Comparison of ENCODE assay signal across 8 cellular contexts in genomic region chr5:74641014-74641777, GRCh38. TPM values are rescaled to one million over a fixed set of nuclear protein-coding genes. Genes with fewer than 3 reads are reported as not detected.
DNase-seq lines count a peak whose midpoint lies in the region; ATAC-seq and TF ChIP-seq lines count a peak whose summit lies in the region.

No MANE protein-coding gene starts in this region.

- peak overlapping the region; percentile 15 for H3K27ac Mint-ChIP-seq in activated CD4-positive, alpha-beta T cell treated with anti-CD3 and anti-CD28 coated beads for 36 hours

- no peaks in the 10 kb centered on the region for H4K20me1 ChIP-seq in fibroblast of lung (ENCODE audit: control insufficient read depth, extremely low read depth, insufficient read depth, low read length)

- no peaks in the 10 kb centered on the region for H3K27me3 ChIP-seq in fibroblast of lung (ENCODE audit: control insufficient read depth, insufficient read depth, low read length)
- H3K27me3 ChIP-seq in muscle layer of duodenum (ENCODE audit: low read depth, low read length) = no peaks in the 10 kb centered on the region
- H3K27me3 ChIP-seq in thoracic aorta (replicated peaks; ENCODE audit: insufficient read depth) = no peaks in the 10 kb centered on the region

- H3K27ac ChIP-seq in fibroblast of lung (ENCODE audit: insufficient read depth, low read length) (peak overlapping the region; percentile 92), muscle layer of duodenum (ENCODE audit: low read length) (peak overlapping the region; percentile 61), thoracic aorta (peak overlapping the region; percentile 31 to 58)

- H3K9me3 Mint-ChIP-seq in activated CD4-positive, alpha-beta T cell treated with anti-CD3 and anti-CD28 coated beads for 36 hours (ENCODE audit: low read depth) = no peaks in the 10 kb centered on the region

- peak overlapping the region; percentile 99 for H3K4me2 ChIP-seq in fibroblast of lung (ENCODE audit: extremely low read depth, insufficient read depth, low read length)

- H3K36me3 ChIP-seq in fibroblast of lung (ENCODE audit: control insufficient read depth, insufficient read depth, low read length) (no peaks in the 10 kb centered on the region), muscle layer of duodenum (ENCODE audit: control insufficient read depth in 1 of 2, insufficient read depth in 2 of 2, low read length in 2 of 2) (no peaks in the 10 kb centered on the region), thoracic aorta (no peaks in the 10 kb centered on the region)

- peak; percentile 66 for DNase-seq in activated CD4-positive, alpha-beta T cell treated with anti-CD3 and anti-CD28 coated beads for 36 hours
- DNase-seq in activated CD4-positive, alpha-beta T cell treated with anti-CD3 and anti-CD28 coated beads for 1 hour = no peak
- peak; percentile 22 for DNase-seq in NCI-H510A (lab: John Stamatoyannopoulos, UW)
- DNase-seq in activated T-cell treated with anti-CD3 and anti-CD28 coated beads for 48 hours (ENCODE audit: low read depth) = peak; percentile 36
- peak; percentile 78 to 86 for DNase-seq in fibroblast of lung (ENCODE audit: low read depth in 2 of 2)
- DNase-seq in thoracic aorta (ENCODE audit: low spot score) = peak; percentile 11

- intact Hi-C loops in activated CD4-positive, alpha-beta T cell treated with anti-CD3 and anti-CD28 coated beads for 36 hours (cut with DNase I, micrococcal nuclease) = loop anchor here in 1 of 2 experiments (2.0 to 10.0 kb wide), 4 partner anchors 62 to 846 kb away; no protein-coding TSS in a partner anchor

- no peaks in the 10 kb centered on the region for H3K36me3 Mint-ChIP-seq in activated CD4-positive, alpha-beta T cell treated with anti-CD3 and anti-CD28 coated beads for 36 hours (ENCODE audit: low read depth)

- no peaks in the 10 kb centered on the region for H3K9me3 ChIP-seq in fibroblast of lung (ENCODE audit: control insufficient read depth, insufficient read depth, low read depth, low read length)
- no peaks in the 10 kb centered on the region for H3K9me3 ChIP-seq in muscle layer of duodenum (ENCODE audit: control insufficient read depth in 1 of 2, low read length in 2 of 2)
- H3K9me3 ChIP-seq in thoracic aorta = no peaks in the 10 kb centered on the region

- H3K4me3 ChIP-seq in fibroblast of lung (replicated peaks in 1 of 4; ENCODE audit: control extremely low read depth in 1 of 4, insufficient read depth in 1 of 4, low read depth in 3 of 4, low read length in 4 of 4) (peak overlapping the region; percentile 68 to 93 (median 86)), muscle layer of duodenum (ENCODE audit: low read depth in 1 of 2, low read length in 2 of 2) (peak overlapping the region; percentile 85 to 91), thoracic aorta (peak overlapping the region; percentile 81)

- peak overlapping the region; percentile 27 for H2AFZ ChIP-seq in fibroblast of lung (ENCODE audit: low read length)

- H3K9ac ChIP-seq in fibroblast of lung (ENCODE audit: insufficient read depth, low read length) = peak overlapping the region; percentile 91

- POLR2A ChIA-PET in activated CD4-positive, alpha-beta T cell treated with anti-CD3 and anti-CD28 coated beads for 36 hours (lab: Charles Lee) = interaction anchor here (0.8 to 1.4 kb wide), 3 partner anchors 11 to 62 kb away, joined by 4 to 7 read pairs (median 7); no protein-coding TSS in a partner anchor

- CTCF ChIA-PET in activated CD4-positive, alpha-beta T cell treated with anti-CD3 and anti-CD28 coated beads for 36 hours (lab: Charles Lee) = interaction anchor here (0.8 to 2.5 kb wide), 9 partner anchors 8 to 738 kb away, joined by 3 to 6 read pairs (median 4); no protein-coding TSS in a partner anchor

- peak overlapping the region; percentile 72 for H3K4me3 Mint-ChIP-seq in activated CD4-positive, alpha-beta T cell treated with anti-CD3 and anti-CD28 coated beads for 36 hours

- no peak for TF ChIP-seq CTCF in fibroblast of lung (conservative IDR thresholded peaks at IDR 0.05 in 1 of 2, IDR thresholded peaks at IDR 0.05 in 1 of 2; ENCODE audit: low read depth in 1 of 2, low read length in 2 of 2)
- TF ChIP-seq CTCF in thoracic aorta (IDR thresholded peaks at IDR 0.05) = no peak

- peak; percentile 16 for ATAC-seq in activated CD4-positive, alpha-beta T cell treated with anti-CD3 and anti-CD28 coated beads for 36 hours
- ATAC-seq in HG02884 (IDR thresholded peaks at IDR 0.05; ENCODE audit: unreplicated experiment) (peak; percentile 15), thoracic aorta (ENCODE audit: insufficient number of reproducible peaks, low FRiP score, low read depth) (peak; percentile 11)

- H3K4me1 ChIP-seq in fibroblast of lung (ENCODE audit: control insufficient read depth, extremely low read depth, insufficient read depth, low read length) (peaks cover 18% of the 10 kb centered on the region), muscle layer of duodenum (ENCODE audit: control insufficient read depth in 1 of 2, insufficient read depth in 2 of 2, low read length in 2 of 2) (peaks cover 0 to 16% of the 10 kb centered on the region in 2 donors), thoracic aorta (ENCODE audit: control insufficient read depth in 1 of 2, low read depth in 2 of 2) (peaks cover 0 to 15% of the 10 kb centered on the region in 2 donors)

- peaks cover 13% of the 10 kb centered on the region for H3K27me3 Mint-ChIP-seq in activated CD4-positive, alpha-beta T cell treated with anti-CD3 and anti-CD28 coated beads for 36 hours

- peaks cover 39% of the 10 kb centered on the region for H3K79me2 ChIP-seq in fibroblast of lung (ENCODE audit: control insufficient read depth, insufficient read depth, low read length)

- H3K4me1 Mint-ChIP-seq in activated CD4-positive, alpha-beta T cell treated with anti-CD3 and anti-CD28 coated beads for 36 hours = peaks cover 32% of the 10 kb centered on the region

RNA-seq across cellular contexts. Expression of gene ENC1, which starts 0.7 kb away (rescaled TPM):
- under 1 TPM; 0.48 to 0.67 TPM for total RNA-seq in activated CD4-positive, alpha-beta T cell treated with anti-CD3 and anti-CD28 coated beads for 36 hours
- 15.4 and 21.8 TPM in 2 replicates for total RNA-seq in fibroblast of lung
- 3.5 and 15.6 TPM in 2 replicates for polyA plus RNA-seq in fibroblast of lung
- 3.3 and 14.0 TPM in 2 replicates for polyA plus RNA-seq in fibroblast of lung (2012)
- 13.3 and 50.6 TPM in 2 replicates for polyA minus RNA-seq in fibroblast of lung (ENCODE audit: low replicate concordance)
- 10 to 100 TPM in 1 of 2 donors, 1 to 10 TPM in 1; 7.7 to 10.4 TPM for total RNA-seq in thoracic aorta

RNA-seq across cellular contexts. Expression of gene HEXB, which starts 43.8 kb away (rescaled TPM):
- 10 to 100 TPM; 42.6 to 47.6 TPM for total RNA-seq in activated CD4-positive, alpha-beta T cell treated with anti-CD3 and anti-CD28 coated beads for 36 hours
- total RNA-seq in fibroblast of lung = 214 and 245 TPM in 2 replicates
- 203 and 254 TPM in 2 replicates for polyA plus RNA-seq in fibroblast of lung
- polyA plus RNA-seq in fibroblast of lung (2012) = 194 and 245 TPM in 2 replicates
- 28.0 and 30.2 TPM in 2 replicates for polyA minus RNA-seq in fibroblast of lung (ENCODE audit: low replicate concordance)
- 100 to 1,000 TPM; 139 to 156 TPM for total RNA-seq in thoracic aorta
